25 cellular contexts compared by ENCODE assay signal in the genomic region with DNA sequence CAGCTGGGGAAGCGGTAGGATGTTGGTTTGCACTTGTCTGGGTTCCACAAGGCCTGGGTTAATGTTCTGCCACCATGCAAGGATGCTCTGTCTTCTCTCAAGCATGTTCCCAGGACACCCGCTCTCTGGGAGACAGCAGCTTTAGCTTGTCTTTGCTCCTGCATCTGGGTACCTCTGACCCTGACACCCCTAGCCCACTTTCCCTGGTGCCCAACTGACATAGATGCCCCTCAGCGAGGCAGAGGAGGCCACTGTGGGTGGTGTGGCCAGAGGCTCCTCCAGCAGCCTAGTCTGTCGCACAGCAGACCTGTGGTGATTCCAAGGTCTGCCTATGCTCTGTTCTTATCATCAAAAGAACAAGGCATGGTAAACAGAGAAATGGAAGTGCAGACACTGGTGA.
DNase-seq lines count a peak whose midpoint lies in the region; ATAC-seq, FAIRE-seq and TF ChIP-seq lines count a peak whose summit lies in the region.
"Had no signal": no experiment of that assay in that cellular context is flagged by ENCODE, and none has a peak within 500 bp of the region (broad histone marks: within the 10 kb centered on the region; RNA-seq: fewer than 3 reads in every experiment).

No MANE protein-coding gene starts in this region.

- in situ Hi-C loops in HepG2 (cut with HindIII; ENCODE audit: extremely low pct_ligation_motif_present, low pct_unique_long_range_greater_than_20kb), result no loop called here

- H3K4me1 ChIP-seq in HepG2 (ENCODE audit: insufficient read depth, low read length) (peaks cover 70% of the 10 kb centered on the region), right lobe of liver (peaks cover 0 to 31% (median 17%) of the 10 kb centered on the region in 4 donors), esophagus muscularis mucosa (peaks cover 35 to 73% (median 69%) of the 10 kb centered on the region in 4 donors), neuronal stem cell (ENCODE audit: control insufficient read depth in 2 of 2, insufficient read depth in 1 of 2, low read depth in 1 of 2, low read length in 2 of 2) (peaks cover 21 to 22% of the 10 kb centered on the region in 2 donors)
- H3K4me1 ChIP-seq: BE2C had no signal

- no peaks in the 10 kb centered on the region for H3K79me2 ChIP-seq in HepG2 (ENCODE audit: insufficient read depth, low read length)

- H2AK5ac ChIP-seq in neuronal stem cell (ENCODE audit: low read depth, low read length), result peak overlapping the region; percentile 47

- TF ChIP-seq EP300 in HepG2 (IDR thresholded peaks at IDR 0.05; ENCODE audit: low read depth in 2 of 2, low read length in 2 of 2) (no peak), HepG2 (CRISPR knock-in tag; IDR thresholded peaks at IDR 0.05; ENCODE audit: borderline replicate concordance) (no peak), esophagus muscularis mucosa (IDR thresholded peaks at IDR 0.05) (no peak)

- no peak overlapping the region for H3K14ac ChIP-seq in neuronal stem cell (ENCODE audit: low read length)

- H3K79me1 ChIP-seq in neuronal stem cell (ENCODE audit: low read depth, low read length), result no peaks in the 10 kb centered on the region

- intact Hi-C loops in HepG2 (cut with micrococcal nuclease; ENCODE audit: unreplicated experiment), result no loop called here
- intact Hi-C loops in right lobe of liver (cut with DNase I), result loop anchor here (5.0 to 10.0 kb wide), 3 partner anchors 81 to 111 kb away; no protein-coding TSS in a partner anchor
- intact Hi-C loops in esophagus muscularis mucosa (cut with DNase I), result no loop called here

- H3K4me2 ChIP-seq in HepG2 (ENCODE audit: low read depth, low read length), result no peak overlapping the region
- no peak overlapping the region for H3K4me2 ChIP-seq in neuronal stem cell (ENCODE audit: insufficient read depth, low read length, poor library complexity, severe bottlenecking)
- H3K4me2 ChIP-seq: BLaER1 treated with 17β-estradiol and CSF1 and Interleukin-3, amounts not matched to agents 10 nM and 100 nM had no signal

- H4K91ac ChIP-seq in neuronal stem cell (ENCODE audit: low read depth, low read length, poor library complexity), result no peak overlapping the region

- no peak for DNase-seq in HepG2 (ENCODE audit: low spot score)
- DNase-seq in right lobe of liver, result no peak
- DNase-seq in esophagus muscularis mucosa (ENCODE audit: extremely low spot score), result no peak
- no peak for DNase-seq in neuronal stem cell (ENCODE audit: low spot score)
- no peak for DNase-seq in HPDE6-E6E7 (ENCODE audit: extremely low spot score)
- no peak for DNase-seq in GM19238 (ENCODE audit: insufficient read length, low spot score)
- DNase-seq: ACHN; AML-193; BE2C; Calu3; CD4-positive, alpha-beta T cell; CD8-positive, alpha-beta memory T cell; DMS53; DMS79 treated with DMSO at 0.1 percent for 48 hours; GF-D8; GM23248; H9; HFFc6 had no signal

- H3K23ac ChIP-seq in neuronal stem cell (ENCODE audit: low read depth, low read length, poor library complexity), result no peak overlapping the region

- no peak overlapping the region for H3K4me3 ChIP-seq in HepG2 (replicated peaks in 1 of 3; ENCODE audit: insufficient read depth in 1 of 3, low read depth in 2 of 3, low read length in 3 of 3)
- no peak overlapping the region for H3K4me3 ChIP-seq in right lobe of liver
- H3K4me3 ChIP-seq in esophagus muscularis mucosa, result no peak overlapping the region
- H3K4me3 ChIP-seq in neuronal stem cell (ENCODE audit: low read length in 2 of 2), result no peak overlapping the region
- H3K4me3 ChIP-seq: BLaER1 treated with 17β-estradiol and CSF1 and Interleukin-3, amounts not matched to agents 10 nM and 100 nM; GM23248 had no signal

- no peak overlapping the region for H3K4ac ChIP-seq in neuronal stem cell (ENCODE audit: low read length)

- H3K9me3 ChIP-seq in HepG2 (ENCODE audit: low read length) (no peaks in the 10 kb centered on the region), right lobe of liver (no peaks in the 10 kb centered on the region), esophagus muscularis mucosa (no peaks in the 10 kb centered on the region), neuronal stem cell (replicated peaks in 1 of 2; ENCODE audit: control insufficient read depth in 2 of 2, insufficient read depth in 1 of 2, low read depth in 1 of 2, low read length in 2 of 2) (peaks cover 0 to 6% of the 10 kb centered on the region in 2 donors)
- H3K9me3 ChIP-seq: BE2C had no signal

- H3K9ac ChIP-seq in HepG2 (ENCODE audit: insufficient read depth, low read depth, low read length) (no peak overlapping the region), neuronal stem cell (ENCODE audit: low read depth, low read length, poor library complexity) (no peak overlapping the region)
- H3K9ac ChIP-seq: BLaER1 treated with 17β-estradiol and CSF1 and Interleukin-3, amounts not matched to agents 10 nM and 100 nM; GM23248 had no signal

- H4K20me1 ChIP-seq in HepG2 (ENCODE audit: insufficient read depth, low read length), result no peaks in the 10 kb centered on the region
- H4K20me1 ChIP-seq: BLaER1 treated with 17β-estradiol and CSF1 and Interleukin-3, amounts not matched to agents 10 nM and 100 nM had no signal

- TF ChIP-seq POLR2A in HepG2 (IDR thresholded peaks at IDR 0.05; ENCODE audit: insufficient read depth in 1 of 2, low read depth in 2 of 2, low read length in 2 of 2), result no peak
- TF ChIP-seq POLR2A in right lobe of liver (IDR thresholded peaks at IDR 0.05), result no peak
- no peak for TF ChIP-seq POLR2A in esophagus muscularis mucosa (IDR thresholded peaks at IDR 0.05; ENCODE audit: low read depth)

- H2AFZ ChIP-seq in HepG2 (ENCODE audit: low read length) (no peak overlapping the region), neuronal stem cell (ENCODE audit: low read length) (no peak overlapping the region)
- H2AFZ ChIP-seq: GM23248 had no signal

- no peak overlapping the region for H2BK5ac ChIP-seq in neuronal stem cell (ENCODE audit: low read length)

- H3K27me3 ChIP-seq in HepG2 (ENCODE audit: control insufficient read depth in 1 of 2, insufficient read depth in 2 of 2, low read length in 2 of 2) (no peaks in the 10 kb centered on the region; a peak in 1 of 5 replicates), right lobe of liver (no peaks in the 10 kb centered on the region), esophagus muscularis mucosa (no peaks in the 10 kb centered on the region), neuronal stem cell (ENCODE audit: control insufficient read depth in 3 of 3, insufficient read depth in 3 of 3, low read depth in 1 of 3, low read length in 3 of 3) (no peaks in the 10 kb centered on the region)

- peak overlapping the region; percentile 40 for H2BK15ac ChIP-seq in neuronal stem cell (ENCODE audit: low read length)

- H3K36me3 ChIP-seq in HepG2 (replicated peaks in 1 of 2; ENCODE audit: control insufficient read depth in 1 of 2, insufficient read depth in 2 of 2, low read length in 2 of 2) (no peaks in the 10 kb centered on the region), right lobe of liver (no peaks in the 10 kb centered on the region), esophagus muscularis mucosa (no peaks in the 10 kb centered on the region), neuronal stem cell (replicated peaks in 1 of 2; ENCODE audit: control insufficient read depth in 2 of 2, insufficient read depth in 2 of 2, low read length in 2 of 2) (no peaks in the 10 kb centered on the region)
- H3K36me3 ChIP-seq: BE2C; BLaER1 treated with 17β-estradiol and CSF1 and Interleukin-3, amounts not matched to agents 10 nM and 100 nM had no signal

- H2BK120ac ChIP-seq in neuronal stem cell (ENCODE audit: low read depth, low read length), result no peak overlapping the region

- H4K8ac ChIP-seq in neuronal stem cell (ENCODE audit: low read depth, low read length), result no peak overlapping the region

- no TSS peak for BruUV-seq in HepG2 (replicated peaks; lab: Mats Ljungman, UMichigan)

- ATAC-seq in HepG2 (no peak), right lobe of liver (no peak), HG02763 (IDR thresholded peaks at IDR 0.05; ENCODE audit: unreplicated experiment) (no peak), GM21737 (IDR thresholded peaks at IDR 0.05; ENCODE audit: unreplicated experiment) (no peak)

- peak overlapping the region; percentile 44 for H2BK12ac ChIP-seq in neuronal stem cell (ENCODE audit: low read length)

- FAIRE-seq in HepG2 (lab: Jason Lieb, UNC), result no peak
- FAIRE-seq: A204.1, GM12891, GM18507 had no signal

- H3K27ac ChIP-seq in HepG2 (ENCODE audit: extremely low read length, insufficient read depth, low read length) (no peak overlapping the region), right lobe of liver (no peak overlapping the region), esophagus muscularis mucosa (replicated peaks in 1 of 4) (peak overlapping the region; percentile 90 to 97 (median 94)), neuronal stem cell (replicated peaks; ENCODE audit: low read length) (no peak overlapping the region)
- H3K27ac ChIP-seq: 22Rv1; BLaER1 treated with 17β-estradiol and CSF1 and Interleukin-3, amounts not matched to agents 10 nM and 100 nM; GM23248 had no signal

- CTCF ChIA-PET in HepG2 (lab: Yijun Ruan, JAX; ENCODE audit: low intra/inter-chr PET ratio, low total read pairs), result interaction anchor here (2.2 kb wide), 1 partner anchor 125 kb away, joined by 13 read pairs; no protein-coding TSS in a partner anchor

- TF ChIP-seq RAD21 in HepG2 (CRISPR knock-in tag; IDR thresholded peaks at IDR 0.05), result no peak

- 53% methylated on average over 4 of the region's 4 CpGs for WGBS in HepG2 (ENCODE audit: low lambda C conversion rate)
- 90% methylated on average over 2 of the region's 4 CpGs for WGBS in right lobe of liver (ENCODE audit: insufficient coverage, low coverage, low lambda C conversion rate, missing lambda C conversion rate)
- 84% methylated on average over 2 of the region's 4 CpGs for WGBS in esophagus muscularis mucosa
- WGBS in neuronal stem cell (ENCODE audit: extremely low coverage in 2 of 2, insufficient read length in 2 of 2, insufficient replicate concordance in 1 of 2), 2 donors, result no CpG with 5 or more reads among the region's 4 CpGs

- POLR2A ChIA-PET in HepG2 (lab: Yijun Ruan, JAX), result no interaction called here

- TF ChIP-seq CTCF in HepG2 (CRISPR knock-in tag; IDR thresholded peaks at IDR 0.05), result no peak
- TF ChIP-seq CTCF in right lobe of liver (IDR thresholded peaks at IDR 0.05), result no peak
- TF ChIP-seq CTCF in esophagus muscularis mucosa (IDR thresholded peaks at IDR 0.05), result no peak

- no peak overlapping the region for H3K18ac ChIP-seq in neuronal stem cell (ENCODE audit: low read length)

TF ChIP-seq in HepG2, 621 proteins besides CTCF, POLR2A, EP300 and RAD21:
- TF ChIP-seq FOXA1 (IDR thresholded peaks at IDR 0.05) (no peak), FOXA1 (CRISPR knock-in tag; IDR thresholded peaks at IDR 0.05) (0 out of 2 replicates have a peak, but pooled peaks have one; percentile 15), ZNF326 (CRISPR knock-in tag; IDR thresholded peaks at IDR 0.05; ENCODE audit: borderline replicate concordance) (no peak), U2AF2 (IDR thresholded peaks at IDR 0.05; ENCODE audit: low read depth, low read length) (no peak), DNMT1 (CRISPR knock-in tag; IDR thresholded peaks at IDR 0.05) (no peak), ZNF7 (CRISPR knock-in tag; IDR thresholded peaks at IDR 0.05) (peak; percentile 73; the same call in 1 of the 2 replicates)

Comparison
In these comparisons a context has a peak if more than half of its experiments do, and no peak if none do; other contexts are left out.
1. intact Hi-C loops: an anchor here in right lobe of liver (5.0 to 10.0 kb wide); none called in HepG2 and esophagus muscularis mucosa.
2. H3K27ac ChIP-seq: peak in esophagus muscularis mucosa (4 of 4); none in HepG2 (single experiment), right lobe of liver (0 of 3) and neuronal stem cell (single experiment).